Comparison of ENCODE assay signal across 21 cellular contexts in genomic region chr3:184255291-184256039, GRCh38. TPM values are rescaled to one million over a fixed set of nuclear protein-coding genes. Genes with fewer than 3 reads are reported as not detected.
DNase-seq lines count a peak whose midpoint lies in the region; ATAC-seq and TF ChIP-seq lines count a peak whose summit lies in the region.
"Had no signal": no experiment of that assay in that cellular context is flagged by ENCODE, and none has a peak within 500 bp of the region (broad histone marks: within the 10 kb centered on the region; RNA-seq: fewer than 3 reads in every experiment).

No MANE protein-coding gene starts in this region.

- H3K4me3 ChIP-seq in RWPE2 (ENCODE audit: severe bottlenecking) = no peak overlapping the region
- H3K4me3 ChIP-seq: BLaER1 treated with 17β-estradiol and CSF1 and Interleukin-3, amounts not matched to agents 10 nM and 100 nM; GM23338; K562; left lung; mucosa of descending colon; right atrium auricular region had no signal

- peak overlapping the region; percentile 22 for H3K27ac ChIP-seq in RWPE2 (ENCODE audit: poor library complexity, severe bottlenecking)
- H3K27ac ChIP-seq: BLaER1 treated with 17β-estradiol and CSF1 and Interleukin-3, amounts not matched to agents 10 nM and 100 nM; left lung; right atrium auricular region had no signal

- H3K27me3 ChIP-seq in RWPE2 (ENCODE audit: insufficient read depth, poor library complexity, severe bottlenecking) = peaks cover 4% of the 10 kb centered on the region

- TF ChIP-seq CTCF in RWPE2 (IDR thresholded peaks at IDR 0.05; ENCODE audit: poor library complexity, severe bottlenecking) = no peak
- no peak for TF ChIP-seq CTCF in GM10248 (IDR thresholded peaks at IDR 0.05; ENCODE audit: control extremely low read depth, extremely low read depth, low read depth, missing control alignments)

- no peak for DNase-seq in activated CD4-positive, CD25-positive, alpha-beta regulatory T cell treated with anti-CD3 and anti-CD28 coated beads, Interleukin-2, amount 50 U/mL, for 72 hours
- DNase-seq in D341Med (ENCODE audit: low spot score) (peak; percentile 84), RWPE2 (ENCODE audit: low spot score) (no peak), GM10248 (ENCODE audit: extremely low spot score) (no peak)
- DNase-seq: dermis blood vessel endothelial cell, DMS 273 treated with DMSO at 0.1 percent for 48 hours, erythroblast, left lung, mucosa of descending colon, NCI-H2081, NCI-H526 had no signal

- POLR2A ChIA-PET in GM10248 (lab: Yijun Ruan, JAX) = no interaction called here

- H3K9me3 ChIP-seq in RWPE2 (ENCODE audit: severe bottlenecking) = no peaks in the 10 kb centered on the region
- H3K9me3 ChIP-seq: BLaER1 treated with 17β-estradiol and CSF1 and Interleukin-3, amounts not matched to agents 10 nM and 100 nM; left lung; mucosa of descending colon; right atrium auricular region had no signal

- CTCF ChIA-PET in GM10248 (lab: Yijun Ruan, JAX) = interaction anchor here (1.0 to 7.1 kb wide), 5 partner anchors 28 to 360 kb away, joined by 3 to 70 read pairs (median 5); partner anchors contain the start of gene VWA5B2

- no peaks in the 10 kb centered on the region for H3K4me1 ChIP-seq in RWPE2 (ENCODE audit: insufficient read depth, poor library complexity, severe bottlenecking)

- peaks cover 4% of the 10 kb centered on the region; the same call in 1 of the 2 replicates for H3K36me3 ChIP-seq in RWPE2 (ENCODE audit: low read depth)
- H3K36me3 ChIP-seq: right atrium auricular region had no signal

- peak; percentile 82 to 87 for ATAC-seq in activated CD4-positive, CD25-positive, alpha-beta regulatory T cell treated with anti-CD3 and anti-CD28 coated beads, Interleukin-2, amount 50 U/mL, for 24 hours
- ATAC-seq in RWPE2 (ENCODE audit: low read depth) (peak; percentile 74), esophagus mucosa (peak; percentile 77), HG03432 (IDR thresholded peaks at IDR 0.05; ENCODE audit: unreplicated experiment) (no peak), HG03520 (IDR thresholded peaks at IDR 0.05; ENCODE audit: unreplicated experiment) (no peak)
- ATAC-seq: GM23338, K562, left lung, mucosa of descending colon had no signal

RNA-seq across cellular contexts. Expression of gene CAMK2N2, which starts 5.9 kb away (rescaled TPM):
- 0.24 TPM for total RNA-seq in esophagus mucosa
- total RNA-seq: dermis blood vessel endothelial cell, right atrium auricular region had no signal

RNA-seq across cellular contexts. Expression of gene EEF1AKMT4, which starts 6.0 kb away (rescaled TPM):
- total RNA-seq in esophagus mucosa = 7.1 TPM

RNA-seq across cellular contexts. Expression of gene ALG3, which starts 6.7 kb away (rescaled TPM):
- 28.9 TPM for total RNA-seq in esophagus mucosa

RNA-seq across cellular contexts. Expression of gene ECE2, which starts 20.4 kb away (rescaled TPM):
- total RNA-seq in esophagus mucosa = not detected
- total RNA-seq: A172; activated CD8-positive, alpha-beta memory T cell treated with anti-CD3 and anti-CD28 coated beads for 36 hours; dermis blood vessel endothelial cell; K562; left lung had no signal

RNA-seq across cellular contexts. Expression of gene VWA5B2, which starts 26.1 kb away (rescaled TPM):
- not detected for total RNA-seq in esophagus mucosa
- total RNA-seq: activated CD8-positive, alpha-beta memory T cell treated with anti-CD3 and anti-CD28 coated beads for 36 hours; right atrium auricular region had no signal

Comparison
In these comparisons a context has a peak if more than half of its experiments do, and no peak if none do; other contexts are left out.
1. ATAC-seq: peak in activated CD4-positive, CD25-positive, alpha-beta regulatory T cell treated with anti-CD3 and anti-CD28 coated beads, Interleukin-2, amount 50 U/mL, for 24 hours (2 of 2), RWPE2 (single experiment) and esophagus mucosa (single experiment); none in HG03432 (single experiment) and HG03520 (single experiment).